12 cellular contexts compared by ENCODE assay signal in the genomic region with DNA sequence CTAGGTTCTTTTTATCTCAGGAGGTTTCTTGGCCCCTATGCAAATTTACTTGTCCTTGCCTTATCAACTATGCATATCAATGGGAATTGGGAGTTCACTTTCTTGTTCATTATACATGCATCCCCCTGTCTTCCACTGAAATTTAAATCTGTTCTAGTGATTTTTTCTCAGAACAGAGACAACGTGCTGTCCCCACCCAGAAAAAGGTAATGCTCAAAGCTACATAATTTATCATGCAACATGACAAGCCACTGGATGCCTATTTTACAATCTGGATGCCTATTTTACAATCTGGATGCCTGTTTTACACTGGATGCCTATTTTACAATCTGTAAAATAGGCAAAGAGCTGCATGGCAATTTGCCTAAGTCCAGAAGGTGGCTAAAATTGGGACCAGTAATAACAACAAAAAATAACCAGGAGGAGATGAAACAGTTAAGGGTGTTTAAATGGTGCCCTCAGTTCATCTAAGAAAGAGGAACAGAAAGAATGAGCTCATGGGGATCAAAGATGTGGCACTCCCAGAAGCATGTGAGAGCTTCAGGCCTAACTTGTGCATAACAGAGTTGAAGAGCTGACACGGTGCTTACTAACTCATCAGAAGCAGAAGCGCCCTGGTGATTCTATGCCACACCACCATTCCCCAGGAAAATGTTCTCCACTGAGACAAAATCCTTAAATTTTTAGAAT.
DNase-seq lines count a peak whose midpoint lies in the region; ATAC-seq, FAIRE-seq and TF ChIP-seq lines count a peak whose summit lies in the region.
"Had no signal": no experiment of that assay in that cellular context is flagged by ENCODE, and none has a peak within 500 bp of the region (broad histone marks: within the 10 kb centered on the region; RNA-seq: fewer than 3 reads in every experiment).

No MANE protein-coding gene starts in this region.

- in situ Hi-C loops in GM13977 (cut with MboI; ENCODE audit: low pct_unique_long_range_greater_than_20kb, low sequenced_read_pairs, unreplicated experiment) (loop anchor here (25.0 kb wide), 1 partner anchor 847 kb away; a partner anchor contains a TSS), GM12878 (cut with MboI) (loop anchor here (25.0 kb wide), 1 partner anchor 847 kb away; a partner anchor contains a TSS)

- POLR2A ChIA-PET in GM12878 (lab: Charles Lee), result interaction anchor here (1.0 to 3.0 kb wide), 5 partner anchors 9 to 15 kb away, joined by 3 to 20 read pairs (median 6); no protein-coding TSS in a partner anchor

- peak; percentile 76 to 96; a peak in 3 of 4 replicates for TF ChIP-seq EP300 in GM12878 (IDR thresholded peaks at IDR 0.05; ENCODE audit: borderline replicate concordance in 1 of 2, control insufficient read depth in 1 of 2, low read depth in 2 of 2, low read length in 2 of 2)

- H2AFZ ChIP-seq in GM12878 (ENCODE audit: control insufficient read depth, low read depth, low read length), result peak overlapping the region; percentile 21

- peak; percentile 58 for DNase-seq in GM13977 (ENCODE audit: low spot score)
- DNase-seq in GM12878 (ENCODE audit: low read depth, low spot score), result peak; percentile 82
- DNase-seq in NCI-H2196 treated with DMSO at 0.1 percent for 48 hours (lab: John Stamatoyannopoulos, UW; ENCODE audit: unreplicated experiment), result no peak
- no peak for DNase-seq in COLO829 (ENCODE audit: low spot score)
- no peak for DNase-seq in H54 (ENCODE audit: insufficient read length, low spot score)
- DNase-seq in AG08395 (ENCODE audit: low spot score), result no peak
- DNase-seq: activated naive CD4-positive, alpha-beta T cell; DND-41 had no signal

- no peaks in the 10 kb centered on the region for H3K79me2 ChIP-seq in GM12878 (ENCODE audit: control insufficient read depth, insufficient read depth, low read length)

- RAD21 ChIA-PET in GM12878 (lab: Charles Lee; ENCODE audit: unreplicated experiment), result interaction anchor here (0.6 to 4.9 kb wide), 5 partner anchors 11 to 554 kb away, joined by 3 to 81 read pairs (median 9); no protein-coding TSS in a partner anchor

- TF ChIP-seq POLR2A in GM12878 (IDR thresholded peaks at IDR 0.05; ENCODE audit: low read depth, low read length), result no peak
- TF ChIP-seq POLR2A in H54 (IDR thresholded peaks at IDR 0.05; ENCODE audit: low read depth, low read length), result no peak

- 0% methylated on average over 3 of the region's 3 CpGs for WGBS in GM12878 (ENCODE audit: insufficient coverage, insufficient replicate concordance, low lambda C conversion rate, missing lambda C conversion rate)

- no peak overlapping the region for H3K4me3 ChIP-seq in GM12878
- H3K4me3 ChIP-seq: SJSA1 had no signal

- SMC1A ChIA-PET in GM12878 (lab: Charles Lee; ENCODE audit: uncharacterized antibody, unreplicated experiment), result interaction anchor here (0.7 to 6.7 kb wide), 9 partner anchors 9 to 79 kb away, joined by 3 to 94 read pairs (median 4); no protein-coding TSS in a partner anchor

- no peaks in the 10 kb centered on the region for H3K9me3 ChIP-seq in GM12878 (replicated peaks; ENCODE audit: control insufficient read depth, insufficient read depth, low read length)
- H3K9me3 ChIP-seq: SJSA1 had no signal

- peak; percentile 15; the same call in 1 of the 2 replicates for TF ChIP-seq RAD21 in GM12878 (IDR thresholded peaks at IDR 0.05; ENCODE audit: insufficient read depth, low read depth, low read length)

- H3K27ac ChIP-seq in GM12878 (ENCODE audit: control insufficient read depth, insufficient read depth), result peak overlapping the region; percentile 46; the same call in 1 of the 2 replicates
- H3K27ac ChIP-seq: epithelial cell of prostate, SJSA1 had no signal

- CTCF ChIA-PET in GM12878 (lab: Yijun Ruan, JAX), result interaction anchor here (0.9 to 1.9 kb wide), 5 partner anchors 8 to 129 kb away, joined by 3 to 7 read pairs (median 5); no protein-coding TSS in a partner anchor

- H3K36me3 ChIP-seq in GM12878 (ENCODE audit: control insufficient read depth in 2 of 2, insufficient read depth in 2 of 2, low read length in 1 of 2), result no peaks in the 10 kb centered on the region
- H3K36me3 ChIP-seq: SJSA1 had no signal

- H3K9ac ChIP-seq in GM12878 (ENCODE audit: control insufficient read depth, insufficient read depth, low read length), result no peak overlapping the region

- no TSS peak for BruUV-seq in GM12878 (replicated peaks; lab: Mats Ljungman, UMichigan)

- intact Hi-C loops in GM12878 (cut with micrococcal nuclease; ENCODE audit: unreplicated experiment), result loop anchor here (1.0 to 10.0 kb wide), 6 partner anchors 13 to 1489 kb away; a partner anchor contains a TSS

- peaks cover 10% of the 10 kb centered on the region for H3K4me1 ChIP-seq in GM12878 (ENCODE audit: control insufficient read depth, insufficient read depth, low read length)
- H3K4me1 ChIP-seq: SJSA1 had no signal

- no peaks in the 10 kb centered on the region for H4K20me1 ChIP-seq in GM12878 (ENCODE audit: control insufficient read depth, insufficient read depth)

- peak; percentile 99 for ATAC-seq in GM21360 (IDR thresholded peaks at IDR 0.05; ENCODE audit: unreplicated experiment)
- peak; percentile 96 for ATAC-seq in HG03108 (IDR thresholded peaks at IDR 0.05; ENCODE audit: unreplicated experiment)
- ATAC-seq in GM12878, result peak; percentile 99

- FAIRE-seq in GM12878 (lab: Jason Lieb, UNC) (peak; percentile 62), H54 (lab: Jason Lieb, UNC) (no peak)

- peak overlapping the region; percentile 69 for H3K4me2 ChIP-seq in GM12878 (ENCODE audit: control insufficient read depth, insufficient read depth)

- TF ChIP-seq CTCF in GM13977 (IDR thresholded peaks at IDR 0.05; ENCODE audit: extremely low read depth, insufficient read depth, missing control alignments), result no peak
- no peak for TF ChIP-seq CTCF in GM12878 (IDR thresholded peaks at IDR 0.05 in 2 of 3, conservative IDR thresholded peaks at IDR 0.05 in 1 of 3; ENCODE audit: control insufficient read depth in 2 of 3, extremely low read depth in 1 of 3, insufficient read depth in 1 of 3, low read depth in 3 of 3, low read length in 3 of 3)

- no peaks in the 10 kb centered on the region for H3K27me3 ChIP-seq in GM12878 (replicated peaks in 1 of 2; ENCODE audit: control insufficient read depth in 2 of 2, insufficient read depth in 2 of 2, low read length in 1 of 2)
- H3K27me3 ChIP-seq: SJSA1 had no signal

TF ChIP-seq in GM12878, 131 proteins besides CTCF, POLR2A, EP300 and RAD21 (continues in another document):
- TF ChIP-seq SP1 (IDR thresholded peaks at IDR 0.05; ENCODE audit: low read depth, low read length) (peak; percentile 69), KDM1A (IDR thresholded peaks at IDR 0.05; ENCODE audit: borderline replicate concordance) (no peak), NFIC (IDR thresholded peaks at IDR 0.05; ENCODE audit: low read depth, low read length) (peak; percentile 83), RAD51 (IDR thresholded peaks at IDR 0.05) (peak; percentile 76; the same call in 1 of the 2 replicates), MTA3 (IDR thresholded peaks at IDR 0.05; ENCODE audit: borderline replicate concordance, low read length) (peak; percentile 87; the same call in 1 of the 2 replicates), JUND (IDR thresholded peaks at IDR 0.05; ENCODE audit: low read depth, low read length) (peak; percentile 87; the same call in 1 of the 2 replicates), CREM (IDR thresholded peaks at IDR 0.05; ENCODE audit: low read depth) (peak; percentile 89), PML (IDR thresholded peaks at IDR 0.05; ENCODE audit: low read length) (0 out of 2 replicates have a peak, but pooled peaks have one; percentile 38), ETV6 (conservative IDR thresholded peaks at IDR 0.05 in 1 of 2, IDR thresholded peaks at IDR 0.05 in 1 of 2; ENCODE audit: borderline replicate concordance in 1 of 2, low read depth in 1 of 2) (peak in 1 of 2 experiments; percentile 82; a peak in 2 of 4 replicates), ZNF24 (IDR thresholded peaks at IDR 0.05) (peak; percentile 67; the same call in 1 of the 2 replicates), CBFB (IDR thresholded peaks at IDR 0.05; ENCODE audit: low read depth) (0 out of 2 replicates have a peak, but pooled peaks have one; percentile 27), ATF7 (IDR thresholded peaks at IDR 0.05; ENCODE audit: low read depth) (peak; percentile 99), KLF5 (IDR thresholded peaks at IDR 0.05; ENCODE audit: partially characterized antibody) (no peak), BHLHE40 (IDR thresholded peaks at IDR 0.05; ENCODE audit: borderline replicate concordance in 1 of 2, low read depth in 2 of 2, low read length in 1 of 2) (peak; percentile 86 to 90), BMI1 (IDR thresholded peaks at IDR 0.05; ENCODE audit: borderline replicate concordance) (peak; percentile 44; the same call in 1 of the 2 replicates), POLR2AphosphoS5 (IDR thresholded peaks at IDR 0.05; ENCODE audit: low read length) (no peak), MEF2A (IDR thresholded peaks at IDR 0.05; ENCODE audit: insufficient read depth, low read depth, low read length) (0 out of 2 replicates have a peak, but pooled peaks have one; percentile 61), ZNF622 (IDR thresholded peaks at IDR 0.05) (no peak)
- TF ChIP-seq, protein P1, sequence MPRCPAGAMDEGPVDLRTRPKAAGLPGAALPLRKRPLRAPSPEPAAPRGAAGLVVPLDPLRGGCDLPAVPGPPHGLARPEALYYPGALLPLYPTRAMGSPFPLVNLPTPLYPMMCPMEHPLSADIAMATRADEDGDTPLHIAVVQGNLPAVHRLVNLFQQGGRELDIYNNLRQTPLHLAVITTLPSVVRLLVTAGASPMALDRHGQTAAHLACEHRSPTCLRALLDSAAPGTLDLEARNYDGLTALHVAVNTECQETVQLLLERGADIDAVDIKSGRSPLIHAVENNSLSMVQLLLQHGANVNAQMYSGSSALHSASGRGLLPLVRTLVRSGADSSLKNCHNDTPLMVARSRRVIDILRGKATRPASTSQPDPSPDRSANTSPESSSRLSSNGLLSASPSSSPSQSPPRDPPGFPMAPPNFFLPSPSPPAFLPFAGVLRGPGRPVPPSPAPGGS (IDR thresholded peaks at IDR 0.05; ENCODE audit: borderline replicate concordance, insufficient read depth, low read depth, low read length, poor library complexity, severe bottlenecking), result peak; percentile 51
- TF ChIP-seq, protein P2, sequence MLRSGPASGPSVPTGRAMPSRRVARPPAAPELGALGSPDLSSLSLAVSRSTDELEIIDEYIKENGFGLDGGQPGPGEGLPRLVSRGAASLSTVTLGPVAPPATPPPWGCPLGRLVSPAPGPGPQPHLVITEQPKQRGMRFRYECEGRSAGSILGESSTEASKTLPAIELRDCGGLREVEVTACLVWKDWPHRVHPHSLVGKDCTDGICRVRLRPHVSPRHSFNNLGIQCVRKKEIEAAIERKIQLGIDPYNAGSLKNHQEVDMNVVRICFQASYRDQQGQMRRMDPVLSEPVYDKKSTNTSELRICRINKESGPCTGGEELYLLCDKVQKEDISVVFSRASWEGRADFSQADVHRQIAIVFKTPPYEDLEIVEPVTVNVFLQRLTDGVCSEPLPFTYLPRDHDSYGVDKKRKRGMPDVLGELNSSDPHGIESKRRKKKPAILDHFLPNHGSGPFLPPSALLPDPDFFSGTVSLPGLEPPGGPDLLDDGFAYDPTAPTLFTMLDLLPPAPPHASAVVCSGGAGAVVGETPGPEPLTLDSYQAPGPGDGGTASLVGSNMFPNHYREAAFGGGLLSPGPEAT (IDR thresholded peaks at IDR 0.05; ENCODE audit: low read depth), result peak; percentile 90

Comparison
In these comparisons a context has a peak if more than half of its experiments do, and no peak if none do; other contexts are left out.
1. DNase-seq: peak in GM13977 (single experiment) and GM12878 (single experiment); none in NCI-H2196 treated with DMSO at 0.1 percent for 48 hours (single experiment), COLO829 (single experiment), H54 (single experiment) and AG08395 (single experiment).
2. Peak in every context shown above with its lines, with median percentiles within 50 percentile points of each other: ATAC-seq.